ENCODE assay signal across 9 cellular contexts in the genomic region with DNA sequence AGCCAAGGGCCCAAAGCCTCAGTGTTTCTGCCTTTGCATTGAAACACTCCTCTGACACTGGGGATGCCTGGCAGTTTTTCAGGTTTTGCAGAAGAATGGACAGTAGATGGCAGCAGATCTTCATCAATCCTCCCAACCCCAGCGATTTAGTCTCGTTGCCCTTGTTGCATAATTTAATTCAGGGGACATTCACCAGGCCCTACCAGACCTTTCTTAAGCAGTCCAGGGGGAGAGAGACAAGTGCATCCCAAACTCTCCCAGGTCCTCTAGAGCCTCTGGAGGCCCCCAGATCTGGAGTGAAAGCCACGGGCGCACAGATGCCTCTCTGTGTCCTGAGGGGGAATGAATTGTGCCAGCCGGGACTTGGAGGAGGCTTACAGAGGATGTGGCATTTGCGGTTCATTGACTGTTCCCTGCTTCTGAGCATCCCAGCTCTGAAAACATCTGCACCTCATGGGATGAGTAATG. TPM values are rescaled to one million over a fixed set of nuclear protein-coding genes. Genes with fewer than 3 reads are reported as not detected.
DNase-seq lines count a peak whose midpoint lies in the region; ATAC-seq and TF ChIP-seq lines count a peak whose summit lies in the region.
"Had no signal": no experiment of that assay in that cellular context is flagged by ENCODE, and none has a peak within 500 bp of the region (broad histone marks: within the 10 kb centered on the region; RNA-seq: fewer than 3 reads in every experiment).

No MANE protein-coding gene starts in this region.

- H3K36me3 Mint-ChIP-seq in stimulated activated naive B cell treated with anti-CD40 and anti-IgM and Interleukin-4, amounts not matched to agents 10 μg/mL and 1 μg/mL and 100 μg/mL, for 72 hours: peaks cover 0 to 4% of the 10 kb centered on the region in 2 donors
- H3K36me3 Mint-ChIP-seq: activated naive CD4-positive, alpha-beta T cell treated with anti-CD3 and anti-CD28 coated beads, Interleukin-2, amount 50 U/mL, for 72 hours had no signal

- no peak overlapping the region for H3K4me3 Mint-ChIP-seq in stimulated activated naive B cell treated with anti-CD40 and anti-IgM and Interleukin-4, amounts not matched to agents 10 μg/mL and 1 μg/mL and 100 μg/mL, for 72 hours

- no peak overlapping the region for H3K4me3 ChIP-seq in LNCaP clone FGC (ENCODE audit: low read depth, low read length)
- H3K4me3 ChIP-seq in kidney epithelial cell (ENCODE audit: low read depth, low read length): no peak overlapping the region

- H3K36me3 ChIP-seq in kidney epithelial cell (ENCODE audit: control insufficient read depth, insufficient read depth, low read length): no peaks in the 10 kb centered on the region

- H3K9me3 Mint-ChIP-seq in stimulated activated naive B cell treated with anti-CD40 and anti-IgM and Interleukin-4, amounts not matched to agents 10 μg/mL and 1 μg/mL and 100 μg/mL, for 72 hours: no peaks in the 10 kb centered on the region
- H3K9me3 Mint-ChIP-seq: activated naive CD4-positive, alpha-beta T cell treated with anti-CD3 and anti-CD28 coated beads, Interleukin-2, amount 50 U/mL, for 72 hours had no signal

- no peak overlapping the region for H3K27ac Mint-ChIP-seq in stimulated activated naive B cell treated with anti-CD40 and anti-IgM and Interleukin-4, amounts not matched to agents 10 μg/mL and 1 μg/mL and 100 μg/mL, for 72 hours
- H3K27ac Mint-ChIP-seq: activated naive CD4-positive, alpha-beta T cell treated with anti-CD3 and anti-CD28 coated beads, Interleukin-2, amount 50 U/mL, for 72 hours had no signal

- peak; percentile 28 for ATAC-seq in GM19463 (IDR thresholded peaks at IDR 0.05; ENCODE audit: unreplicated experiment)
- ATAC-seq in stimulated activated naive B cell treated with anti-CD40 and anti-IgM and Interleukin-4, amounts not matched to agents 10 μg/mL and 1 μg/mL and 100 μg/mL, for 72 hours (replicated peaks): peak; percentile 44 to 54

- peak; percentile 86 for DNase-seq in DMS53 (lab: John Stamatoyannopoulos, UW)
- DNase-seq in LNCaP clone FGC (ENCODE audit: low read depth): no peak
- DNase-seq in RPMI7951 (ENCODE audit: low read depth): peak; percentile 100
- peak; percentile 94 for DNase-seq in cerebellar cortex (ENCODE audit: low spot score)
- DNase-seq in kidney epithelial cell (ENCODE audit: low read depth): no peak
- peak; percentile 35 for DNase-seq in stimulated activated naive B cell treated with anti-CD40 and anti-IgM and Interleukin-4, amounts not matched to agents 10 μg/mL and 1 μg/mL and 100 μg/mL, for 72 hours
- DNase-seq in cortex of kidney (lab: John Stamatoyannopoulos, UW): no peak

- no peaks in the 10 kb centered on the region for H3K27me3 Mint-ChIP-seq in stimulated activated naive B cell treated with anti-CD40 and anti-IgM and Interleukin-4, amounts not matched to agents 10 μg/mL and 1 μg/mL and 100 μg/mL, for 72 hours

- no peaks in the 10 kb centered on the region for H3K27me3 ChIP-seq in kidney epithelial cell (ENCODE audit: control insufficient read depth, insufficient read depth, low read length)

- H3K4me1 Mint-ChIP-seq in stimulated activated naive B cell treated with anti-CD40 and anti-IgM and Interleukin-4, amounts not matched to agents 10 μg/mL and 1 μg/mL and 100 μg/mL, for 72 hours: peaks cover 19 to 29% of the 10 kb centered on the region in 2 donors

- peak; percentile 85 for TF ChIP-seq CTCF in LNCaP clone FGC (IDR thresholded peaks at IDR 0.05; ENCODE audit: control insufficient read depth, extremely low read depth, insufficient read depth)
- TF ChIP-seq CTCF in kidney epithelial cell (IDR thresholded peaks at IDR 0.05; ENCODE audit: insufficient read depth, low read length, poor library complexity, severe bottlenecking): peak; percentile 66

RNA-seq across cellular contexts. Expression of gene MINDY4, which starts 29.6 kb away (rescaled TPM):
- total RNA-seq in RPMI7951 (2014; rRNA removed; shearing (Covaris generic)): 26.4 and 27.0 TPM in 2 replicates
- 5.3 and 6.4 TPM in 2 replicates for total RNA-seq in kidney epithelial cell

RNA-seq across cellular contexts. Expression of gene INMT, which starts 48.9 kb away (rescaled TPM):
- total RNA-seq in RPMI7951 (2014; rRNA removed; shearing (Covaris generic)): 79.9 and 94.1 TPM in 2 replicates
- not detected in 2 replicates for total RNA-seq in kidney epithelial cell

Comparison
In these comparisons a context has a peak if more than half of its experiments do, and no peak if none do; other contexts are left out.
1. DNase-seq: peak in DMS53 (single experiment), RPMI7951 (single experiment), cerebellar cortex (single experiment) and stimulated activated naive B cell treated with anti-CD40 and anti-IgM and Interleukin-4, amounts not matched to agents 10 μg/mL and 1 μg/mL and 100 μg/mL, for 72 hours (single experiment); none in LNCaP clone FGC (single experiment), kidney epithelial cell (single experiment) and cortex of kidney (single experiment).
2. RNA of gene INMT, which starts 48.9 kb away (total RNA-seq): 79.9 to 94.1 TPM in RPMI7951; not detected in kidney epithelial cell; every median in the first group is over 10 times any median in the second.